In genomic region chr2:3650140-3650944, GRCh38 we compare ENCODE assay signal across 10 cellular contexts. TPM values are rescaled to one million over a fixed set of nuclear protein-coding genes. Genes with fewer than 3 reads are reported as not detected.
DNase-seq lines count a peak whose midpoint lies in the region; ATAC-seq lines count a peak whose summit lies in the region.
"Had no signal": no experiment of that assay in that cellular context is flagged by ENCODE, and none has a peak within 500 bp of the region (broad histone marks: within the 10 kb centered on the region; RNA-seq: fewer than 3 reads in every experiment).

No MANE protein-coding gene starts in this region.

- no CpG with 5 or more reads among the region's 20 CpGs for WGBS in neuronal stem cell (ENCODE audit: extremely low coverage in 2 of 2, insufficient read length in 2 of 2, insufficient replicate concordance in 1 of 2), 2 donors

- H3K9me3 ChIP-seq in Karpas-422 (ENCODE audit: low read length) (no peaks in the 10 kb centered on the region), neuronal stem cell (replicated peaks in 1 of 2; ENCODE audit: control insufficient read depth in 2 of 2, insufficient read depth in 1 of 2, low read depth in 1 of 2, low read length in 2 of 2) (peaks cover 0 to 17% of the 10 kb centered on the region in 2 donors)

- H3K4ac ChIP-seq in neuronal stem cell (ENCODE audit: low read length): no peak overlapping the region

- H4K8ac ChIP-seq in neuronal stem cell (ENCODE audit: low read depth, low read length): no peak overlapping the region

- H3K27ac ChIP-seq in Karpas-422 (ENCODE audit: low read length) (no peak overlapping the region), neuronal stem cell (replicated peaks; ENCODE audit: low read length) (no peak overlapping the region)
- H3K27ac ChIP-seq: 22Rv1 had no signal

- peak overlapping the region; percentile 40 for H2BK5ac ChIP-seq in neuronal stem cell (ENCODE audit: low read length)

- H2BK120ac ChIP-seq in neuronal stem cell (ENCODE audit: low read depth, low read length): no peak overlapping the region

- H3K23ac ChIP-seq in neuronal stem cell (ENCODE audit: low read depth, low read length, poor library complexity): no peak overlapping the region

- H4K20me1 ChIP-seq in Karpas-422 (ENCODE audit: insufficient read depth, low read depth, low read length): no peaks in the 10 kb centered on the region

- H3K4me1 Mint-ChIP-seq in central memory CD8-positive, alpha-beta T cell: peaks cover 15% of the 10 kb centered on the region

- peak overlapping the region; percentile 25 for H3K14ac ChIP-seq in neuronal stem cell (ENCODE audit: low read length)

- H3K79me2 ChIP-seq in Karpas-422 (ENCODE audit: low read length): no peaks in the 10 kb centered on the region

- H3K27ac Mint-ChIP-seq in central memory CD8-positive, alpha-beta T cell (ENCODE audit: low read depth): peak overlapping the region; percentile 97

- peak overlapping the region; percentile 24 for H3K4me2 ChIP-seq in Karpas-422 (ENCODE audit: low read depth, low read length, poor library complexity, severe bottlenecking)
- H3K4me2 ChIP-seq in neuronal stem cell (ENCODE audit: insufficient read depth, low read length, poor library complexity, severe bottlenecking): no peak overlapping the region

- H3K27me3 ChIP-seq in Karpas-422 (ENCODE audit: low read length): no peaks in the 10 kb centered on the region
- peaks cover 0 to 1% (median 0%) of the 10 kb centered on the region in 3 experiments for H3K27me3 ChIP-seq in neuronal stem cell (ENCODE audit: control insufficient read depth in 3 of 3, insufficient read depth in 3 of 3, low read depth in 1 of 3, low read length in 3 of 3)

- H3K27me3 Mint-ChIP-seq in central memory CD8-positive, alpha-beta T cell: peaks cover 10% of the 10 kb centered on the region

- H3K18ac ChIP-seq in neuronal stem cell (ENCODE audit: low read length): peak overlapping the region; percentile 81

- peak overlapping the region; percentile 82 for H3K4me3 Mint-ChIP-seq in central memory CD8-positive, alpha-beta T cell

- peak; percentile 27 for DNase-seq in DMS 273 (lab: John Stamatoyannopoulos, UW; ENCODE audit: unreplicated experiment)
- DNase-seq in DMS 273 treated with DMSO at 0.1 percent for 48 hours (lab: John Stamatoyannopoulos, UW): no peak
- DNase-seq in Karpas-422: no peak
- DNase-seq in central memory CD8-positive, alpha-beta T cell (ENCODE audit: low spot score in 2 of 2): no peak
- peak; percentile 18 for DNase-seq in neuronal stem cell (ENCODE audit: low spot score)

- H3K36me3 ChIP-seq in Karpas-422 (ENCODE audit: insufficient read depth, low read length): no peaks in the 10 kb centered on the region
- H3K36me3 ChIP-seq in neuronal stem cell (replicated peaks in 1 of 2; ENCODE audit: control insufficient read depth in 2 of 2, insufficient read depth in 2 of 2, low read length in 2 of 2): no peaks in the 10 kb centered on the region

- H2AK5ac ChIP-seq in neuronal stem cell (ENCODE audit: low read depth, low read length): peak overlapping the region; percentile 97

- peak overlapping the region; percentile 18 for H2BK12ac ChIP-seq in neuronal stem cell (ENCODE audit: low read length)

- H2AFZ ChIP-seq in Karpas-422 (ENCODE audit: low read length): no peak overlapping the region
- peak overlapping the region; percentile 74 for H2AFZ ChIP-seq in neuronal stem cell (ENCODE audit: low read length)

- no peaks in the 10 kb centered on the region for H3K9me2 ChIP-seq in Karpas-422 (replicated peaks; ENCODE audit: insufficient read depth, low read length)

- H2BK15ac ChIP-seq in neuronal stem cell (ENCODE audit: low read length): peak overlapping the region; percentile 83

- no peak for ATAC-seq in central memory CD8-positive, alpha-beta T cell (replicated peaks; ENCODE audit: extremely low read depth, poor library complexity, severe bottlenecking)
- no peak for ATAC-seq in HG03025 (IDR thresholded peaks at IDR 0.05; ENCODE audit: low FRiP score, unreplicated experiment)
- no peak for ATAC-seq in GM18867 (IDR thresholded peaks at IDR 0.05; ENCODE audit: unreplicated experiment)
- no peak for ATAC-seq in GM21723 (IDR thresholded peaks at IDR 0.05; ENCODE audit: unreplicated experiment)

- H3K79me1 ChIP-seq in neuronal stem cell (ENCODE audit: low read depth, low read length): no peaks in the 10 kb centered on the region

- H3K4me3 ChIP-seq in Karpas-422 (ENCODE audit: low read length): no peak overlapping the region
- peak overlapping the region in 1 of 2 donors; percentile 30 for H3K4me3 ChIP-seq in neuronal stem cell (ENCODE audit: low read length in 2 of 2)

- H3K9me3 Mint-ChIP-seq in central memory CD8-positive, alpha-beta T cell: no peaks in the 10 kb centered on the region

- peaks cover 4% of the 10 kb centered on the region for H3K36me3 Mint-ChIP-seq in central memory CD8-positive, alpha-beta T cell (ENCODE audit: insufficient read depth)

- H4K91ac ChIP-seq in neuronal stem cell (ENCODE audit: low read depth, low read length, poor library complexity): peak overlapping the region; percentile 82

- H3K9ac ChIP-seq in Karpas-422 (ENCODE audit: low read length) (0 out of 2 replicates have a peak overlapping the region, but pooled peaks have one; percentile 8), neuronal stem cell (ENCODE audit: low read depth, low read length, poor library complexity) (no peak overlapping the region)

- H3K4me1 ChIP-seq in Karpas-422 (ENCODE audit: low read length) (peaks cover 19% of the 10 kb centered on the region), neuronal stem cell (ENCODE audit: control insufficient read depth in 2 of 2, insufficient read depth in 1 of 2, low read depth in 1 of 2, low read length in 2 of 2) (peaks cover 22 to 29% of the 10 kb centered on the region in 2 donors)

RNA-seq across cellular contexts. Expression of gene ALLC, which starts 7.7 kb away (rescaled TPM):
- total RNA-seq in Karpas-422 (2014; rRNA removed; shearing (Covaris generic); ENCODE audit: low replicate concordance): not detected in 2 replicates
- polyA plus RNA-seq in neuronal stem cell (2013, experiment 1 of 2): not detected
- polyA plus RNA-seq in neuronal stem cell (2013, experiment 2 of 2): 0.08 TPM
- total RNA-seq: SK-MEL-5 had no signal

RNA-seq across cellular contexts. Expression of gene DCDC2C, which starts 53.0 kb away (rescaled TPM):
- total RNA-seq in Karpas-422 (2014; rRNA removed; shearing (Covaris generic); ENCODE audit: low replicate concordance): not detected in 2 replicates
- not detected for polyA plus RNA-seq in neuronal stem cell (2013, experiment 1 of 2)
- polyA plus RNA-seq in neuronal stem cell (2013, experiment 2 of 2): not detected
- total RNA-seq: SK-MEL-5 had no signal

RNA-seq across cellular contexts. Expression of gene COLEC11, which starts 55.4 kb away (rescaled TPM):
- not detected in 2 replicates for total RNA-seq in Karpas-422 (2014; rRNA removed; shearing (Covaris generic); ENCODE audit: low replicate concordance)
- 0.82 TPM for polyA plus RNA-seq in neuronal stem cell (2013, experiment 1 of 2)
- 0.97 TPM for polyA plus RNA-seq in neuronal stem cell (2013, experiment 2 of 2)
- total RNA-seq: SK-MEL-5 had no signal

Comparison
In these comparisons a context has a peak if more than half of its experiments do, and no peak if none do; other contexts are left out.
1. DNase-seq: peak in DMS 273 (single experiment) and neuronal stem cell (single experiment); none in DMS 273 treated with DMSO at 0.1 percent for 48 hours (single experiment), Karpas-422 (single experiment) and central memory CD8-positive, alpha-beta T cell (0 of 2).